In genomic region chr6:157323924-157324276, GRCh38 we compare ENCODE assay signal across 8 cellular contexts. TPM values are rescaled to one million over a fixed set of nuclear protein-coding genes. Genes with fewer than 3 reads are reported as not detected.
DNase-seq lines count a peak whose midpoint lies in the region; ATAC-seq and TF ChIP-seq lines count a peak whose summit lies in the region.

No MANE protein-coding gene starts in this region.

- H3K27ac Mint-ChIP-seq in activated CD4-positive, alpha-beta T cell treated with anti-CD3 and anti-CD28 coated beads, Interleukin-2, amount 10 ng/mL, durations not matched to agents 24 days and 14 days, result peak overlapping the region; percentile 92
- H3K27ac Mint-ChIP-seq in endodermal cell (peak overlapping the region; percentile 97), mesothelial cell of epicardium (peak overlapping the region; percentile 99)
- peak overlapping the region; percentile 87 for H3K27ac Mint-ChIP-seq in stimulated activated naive CD8-positive, alpha-beta T cell treated with anti-CD3 and anti-CD28 coated beads, Interleukin-15, Interleukin-2, amounts not matched to agents 100 ng/mL and 50 ng/mL, for 24 hours

- H3K4me3 ChIP-seq in endodermal cell (ENCODE audit: low read length), result peak overlapping the region; percentile 96

- peaks cover 14% of the 10 kb centered on the region for H3K36me3 Mint-ChIP-seq in activated CD4-positive, alpha-beta T cell treated with anti-CD3 and anti-CD28 coated beads, Interleukin-2, amount 10 ng/mL, durations not matched to agents 24 days and 14 days (ENCODE audit: low read depth)
- H3K36me3 Mint-ChIP-seq in endodermal cell (ENCODE audit: low read depth), result peaks cover 9% of the 10 kb centered on the region
- no peaks in the 10 kb centered on the region for H3K36me3 Mint-ChIP-seq in mesothelial cell of epicardium
- H3K36me3 Mint-ChIP-seq in stimulated activated naive CD8-positive, alpha-beta T cell treated with anti-CD3 and anti-CD28 coated beads, Interleukin-15, Interleukin-2, amounts not matched to agents 100 ng/mL and 50 ng/mL, for 24 hours (ENCODE audit: low read depth), result peaks cover 10% of the 10 kb centered on the region

- TF ChIP-seq CTCF in endodermal cell (conservative IDR thresholded peaks at IDR 0.05) (peak; percentile 6), mesothelial cell of epicardium (IDR thresholded peaks at IDR 0.05; ENCODE audit: unreplicated experiment) (no peak)

- no peaks in the 10 kb centered on the region for H3K9me3 Mint-ChIP-seq in activated CD4-positive, alpha-beta T cell treated with anti-CD3 and anti-CD28 coated beads, Interleukin-2, amount 10 ng/mL, durations not matched to agents 24 days and 14 days
- H3K9me3 Mint-ChIP-seq in endodermal cell, result no peaks in the 10 kb centered on the region
- H3K9me3 Mint-ChIP-seq in mesothelial cell of epicardium, result no peaks in the 10 kb centered on the region
- H3K9me3 Mint-ChIP-seq in stimulated activated naive CD8-positive, alpha-beta T cell treated with anti-CD3 and anti-CD28 coated beads, Interleukin-15, Interleukin-2, amounts not matched to agents 100 ng/mL and 50 ng/mL, for 24 hours, result no peaks in the 10 kb centered on the region

- peak overlapping the region; percentile 94 for H3K4me3 Mint-ChIP-seq in activated CD4-positive, alpha-beta T cell treated with anti-CD3 and anti-CD28 coated beads, Interleukin-2, amount 10 ng/mL, durations not matched to agents 24 days and 14 days
- H3K4me3 Mint-ChIP-seq in endodermal cell (peak overlapping the region; percentile 91), mesothelial cell of epicardium (peak overlapping the region; percentile 97)
- peak overlapping the region; percentile 97 for H3K4me3 Mint-ChIP-seq in stimulated activated naive CD8-positive, alpha-beta T cell treated with anti-CD3 and anti-CD28 coated beads, Interleukin-15, Interleukin-2, amounts not matched to agents 100 ng/mL and 50 ng/mL, for 24 hours

- ATAC-seq in HG03354 (IDR thresholded peaks at IDR 0.05; ENCODE audit: poor library complexity, severe bottlenecking, unreplicated experiment), result peak; percentile 29
- no peak for ATAC-seq in GM21360 (IDR thresholded peaks at IDR 0.05; ENCODE audit: unreplicated experiment)

- peak; percentile 44 for DNase-seq in activated CD4-positive, CD25-positive, alpha-beta regulatory T cell treated with anti-CD3 and anti-CD28 coated beads, Interleukin-2, amount 50 U/mL, for 72 hours
- no peak for DNase-seq in activated CD4-positive, CD25-positive, alpha-beta regulatory T cell (lab: John Stamatoyannopoulos, UW)
- peak; percentile 84 for DNase-seq in activated CD4-positive, alpha-beta T cell treated with anti-CD3 and anti-CD28 coated beads, Interleukin-2, amount 10 ng/mL, durations not matched to agents 24 days and 14 days
- DNase-seq in endodermal cell (peak; percentile 91), mesothelial cell of epicardium (ENCODE audit: low spot score in 2 of 2, unreplicated experiment in 2 of 2) (peak; percentile 43 to 69)

- peaks cover 6% of the 10 kb centered on the region for H3K27me3 ChIP-seq in endodermal cell (ENCODE audit: control insufficient read depth, insufficient read depth, low read length, poor library complexity, severe bottlenecking)

- intact Hi-C loops in activated CD4-positive, alpha-beta T cell treated with anti-CD3 and anti-CD28 coated beads, Interleukin-2, amount 10 ng/mL, durations not matched to agents 24 days and 14 days (cut with micrococcal nuclease), result loop anchor here (1.0 to 10.0 kb wide), 7 partner anchors 45 to 621 kb away; no protein-coding TSS in a partner anchor

- H3K4me1 Mint-ChIP-seq in activated CD4-positive, alpha-beta T cell treated with anti-CD3 and anti-CD28 coated beads, Interleukin-2, amount 10 ng/mL, durations not matched to agents 24 days and 14 days, result peaks cover 41% of the 10 kb centered on the region
- peaks cover 4% of the 10 kb centered on the region for H3K4me1 Mint-ChIP-seq in endodermal cell
- peaks cover 37% of the 10 kb centered on the region for H3K4me1 Mint-ChIP-seq in mesothelial cell of epicardium
- H3K4me1 Mint-ChIP-seq in stimulated activated naive CD8-positive, alpha-beta T cell treated with anti-CD3 and anti-CD28 coated beads, Interleukin-15, Interleukin-2, amounts not matched to agents 100 ng/mL and 50 ng/mL, for 24 hours (ENCODE audit: low read depth), result peaks cover 39% of the 10 kb centered on the region

- no peaks in the 10 kb centered on the region for H3K9me3 ChIP-seq in endodermal cell (ENCODE audit: control insufficient read depth, low read length)

- peaks cover 14% of the 10 kb centered on the region for H3K36me3 ChIP-seq in endodermal cell (ENCODE audit: control insufficient read depth, insufficient read depth, low read length)

- no peaks in the 10 kb centered on the region for H3K4me1 ChIP-seq in endodermal cell (ENCODE audit: control insufficient read depth, insufficient read depth, low read length)

- H3K27me3 Mint-ChIP-seq in activated CD4-positive, alpha-beta T cell treated with anti-CD3 and anti-CD28 coated beads, Interleukin-2, amount 10 ng/mL, durations not matched to agents 24 days and 14 days, result peaks cover 24% of the 10 kb centered on the region
- H3K27me3 Mint-ChIP-seq in endodermal cell (ENCODE audit: insufficient read depth) (peaks cover 24% of the 10 kb centered on the region), mesothelial cell of epicardium (ENCODE audit: low read depth) (no peaks in the 10 kb centered on the region)
- H3K27me3 Mint-ChIP-seq in stimulated activated naive CD8-positive, alpha-beta T cell treated with anti-CD3 and anti-CD28 coated beads, Interleukin-15, Interleukin-2, amounts not matched to agents 100 ng/mL and 50 ng/mL, for 24 hours, result peaks cover 34% of the 10 kb centered on the region

- H3K27ac ChIP-seq in endodermal cell (ENCODE audit: low read depth, low read length), result peak overlapping the region; percentile 81

- H3K9ac ChIP-seq in endodermal cell (ENCODE audit: extremely low read depth, low read length, poor library complexity, severe bottlenecking), result peak overlapping the region; percentile 84

- WGBS in endodermal cell (ENCODE audit: insufficient coverage in 1 of 2, insufficient read length in 1 of 2), 2 experiments, result 0 to 2% methylated on average over 1 to 21 of the region's 21 CpGs

RNA-seq across cellular contexts. Expression of gene TMEM242, which starts 0.6 kb away (rescaled TPM):
- 10.1 and 10.7 TPM in 2 replicates for total RNA-seq in activated CD4-positive, alpha-beta T cell treated with anti-CD3 and anti-CD28 coated beads, Interleukin-2, amount 10 ng/mL, durations not matched to agents 24 days and 14 days
- total RNA-seq in endodermal cell (10 to 100 TPM; 10.8 to 11.7 TPM), mesothelial cell of epicardium (12.3 to 13.3 TPM (median 13.0 TPM) in 3 replicates)
- 9.6 TPM for polyA plus RNA-seq in endodermal cell (2013, experiment 1 of 2)
- polyA plus RNA-seq in endodermal cell (2013, experiment 2 of 2), result 7.7 TPM

RNA-seq across cellular contexts. Expression of gene ZDHHC14, which starts 57.1 kb away (rescaled TPM):
- 13.2 and 14.1 TPM in 2 replicates for total RNA-seq in activated CD4-positive, alpha-beta T cell treated with anti-CD3 and anti-CD28 coated beads, Interleukin-2, amount 10 ng/mL, durations not matched to agents 24 days and 14 days
- total RNA-seq in endodermal cell (1 to 10 TPM; 2.3 to 4.5 TPM), mesothelial cell of epicardium (10.4 to 11.3 TPM (median 10.5 TPM) in 3 replicates)
- polyA plus RNA-seq in endodermal cell (2013, experiment 1 of 2), result 1.9 TPM
- polyA plus RNA-seq in endodermal cell (2013, experiment 2 of 2), result 2.4 TPM

Comparison
In these comparisons a context has a peak if more than half of its experiments do, and no peak if none do; other contexts are left out.
1. DNase-seq: peak in activated CD4-positive, CD25-positive, alpha-beta regulatory T cell treated with anti-CD3 and anti-CD28 coated beads, Interleukin-2, amount 50 U/mL, for 72 hours (single experiment), activated CD4-positive, alpha-beta T cell treated with anti-CD3 and anti-CD28 coated beads, Interleukin-2, amount 10 ng/mL, durations not matched to agents 24 days and 14 days (single experiment), endodermal cell (single experiment) and mesothelial cell of epicardium (2 of 2); none in activated CD4-positive, CD25-positive, alpha-beta regulatory T cell (0 of 4).
2. Peak in every context shown above with its lines, with median percentiles within 50 percentile points of each other: H3K27ac Mint-ChIP-seq and H3K4me3 Mint-ChIP-seq.